ENCODE assay signal across 8 cellular contexts in the genomic region with DNA sequence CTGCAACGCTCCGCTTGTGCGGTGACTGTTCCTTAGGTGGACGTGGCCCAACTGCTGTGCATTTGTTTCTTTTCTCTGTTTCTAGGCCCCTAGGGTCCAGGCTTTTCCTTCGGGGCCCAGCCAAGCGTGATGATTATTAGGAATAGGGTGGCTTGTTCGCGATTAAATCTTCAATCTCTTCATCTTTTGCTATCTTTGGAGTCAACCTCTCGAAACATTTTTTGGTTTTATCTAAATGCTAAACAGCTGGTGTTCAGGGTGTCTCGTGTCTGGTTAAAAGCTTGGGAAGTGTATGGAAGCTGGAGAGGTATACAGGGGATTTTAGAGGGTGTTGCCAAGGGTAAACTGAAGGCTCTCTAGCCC. TPM values are rescaled to one million over a fixed set of nuclear protein-coding genes. Genes with fewer than 3 reads are reported as not detected.
DNase-seq lines count a peak whose midpoint lies in the region; ATAC-seq, FAIRE-seq and TF ChIP-seq lines count a peak whose summit lies in the region.
"Had no signal": no experiment of that assay in that cellular context is flagged by ENCODE, and none has a peak within 500 bp of the region (broad histone marks: within the 10 kb centered on the region; RNA-seq: fewer than 3 reads in every experiment).

No MANE protein-coding gene starts in this region.

- TF ChIP-seq CTCF in H1 (IDR thresholded peaks at IDR 0.05; ENCODE audit: control extremely low read depth in 1 of 3, insufficient read depth in 1 of 3, low read depth in 1 of 3, low read length in 3 of 3) (no peak), ovary (IDR thresholded peaks at IDR 0.05) (no peak)

- H3K23me2 ChIP-seq in H1 (ENCODE audit: low read depth, low read length): peaks cover 17% of the 10 kb centered on the region

- 6% methylated on average over 10 of the region's 10 CpGs; no CpG with 5 or more reads in 1 of the 2 experiments for WGBS in H1 (ENCODE audit: extremely low coverage in 1 of 2, insufficient coverage in 1 of 2, insufficient read length in 1 of 2, insufficient replicate concordance in 2 of 2, low coverage in 1 of 2, low lambda C conversion rate in 2 of 2, missing lambda C conversion rate in 1 of 2), 2 experiments
- WGBS in ovary, 3 donors: 4 to 8% (median 5%) methylated on average over 10 of the region's 10 CpGs

- H4K91ac ChIP-seq in H1 (replicated peaks; ENCODE audit: insufficient read length, low read length): peak overlapping the region; percentile 68

- H4K8ac ChIP-seq in H1 (ENCODE audit: extremely low read depth, insufficient read depth, low read length): no peak overlapping the region

- no peak overlapping the region for H3K14ac ChIP-seq in H1 (ENCODE audit: insufficient read length)

- H3K79me2 ChIP-seq in H1 (ENCODE audit: control insufficient read depth in 1 of 2, insufficient read depth in 2 of 2, low read length in 2 of 2): no peaks in the 10 kb centered on the region

- no peaks in the 10 kb centered on the region for H3K36me3 ChIP-seq in H1 (ENCODE audit: control insufficient read depth in 2 of 4, insufficient read depth in 4 of 4, low read length in 3 of 4)
- no peaks in the 10 kb centered on the region for H3K36me3 ChIP-seq in ovary

- H3K18ac ChIP-seq in H1 (ENCODE audit: extremely low read depth, low read length): peak overlapping the region; percentile 92; the same call in 1 of the 2 replicates

- no peak overlapping the region for H4K5ac ChIP-seq in H1 (ENCODE audit: insufficient read length, low read depth, low read length)

- DNase-seq in G401 (ENCODE audit: low spot score) (peak; percentile 14), NCI-H1694 (lab: John Stamatoyannopoulos, UW) (peak; percentile 38), H1 (ENCODE audit: low read depth in 1 of 2, low spot score in 2 of 2) (no peak), ovary (no peak), midbrain (lab: John Stamatoyannopoulos, UW) (no peak), medulla oblongata (ENCODE audit: extremely low spot score) (no peak)
- DNase-seq: activated CD4-positive, alpha-beta T cell treated with anti-CD3 and anti-CD28 coated beads for 1 hour had no signal

- H2BK120ac ChIP-seq in H1 (replicated peaks; ENCODE audit: low read depth, low read length): no peak overlapping the region

- no peaks in the 10 kb centered on the region for H3K79me1 ChIP-seq in H1 (ENCODE audit: low read depth, low read length)

- H3K9ac ChIP-seq in H1 (replicated peaks in 1 of 4; ENCODE audit: extremely low read depth in 1 of 4, low read depth in 3 of 4, low read length in 3 of 4): no peak overlapping the region

- no peaks in the 10 kb centered on the region for H3K9me3 ChIP-seq in H1 (ENCODE audit: insufficient read depth in 2 of 2, low read depth in 1 of 2, low read length in 1 of 2)
- H3K9me3 ChIP-seq in ovary: no peaks in the 10 kb centered on the region

- H4K20me1 ChIP-seq in H1 (replicated peaks in 1 of 2; ENCODE audit: control insufficient read depth in 1 of 2, insufficient read depth in 2 of 2, low read length in 2 of 2): no peaks in the 10 kb centered on the region

- no peak overlapping the region for H3K27ac ChIP-seq in H1 (ENCODE audit: low read depth, low read length)
- no peak overlapping the region for H3K27ac ChIP-seq in ovary

- POLR2A ChIA-PET in H1 (lab: Charles Lee; ENCODE audit: partially characterized antibody): interaction anchor here (1.1 kb wide), 1 partner anchor 79 kb away, joined by 3 read pairs; no protein-coding TSS in a partner anchor

- no peak overlapping the region for H2BK20ac ChIP-seq in H1 (ENCODE audit: low read length)

- ATAC-seq in GM18861 (IDR thresholded peaks at IDR 0.05; ENCODE audit: unreplicated experiment): no peak

- H3K4ac ChIP-seq in H1 (replicated peaks; ENCODE audit: insufficient read length, low read depth, low read length): no peak overlapping the region

- H3K27me3 ChIP-seq in H1 (replicated peaks in 1 of 4; ENCODE audit: control insufficient read depth in 3 of 4, extremely low read depth in 1 of 4, insufficient read depth in 3 of 4, low read length in 3 of 4): peaks cover 2 to 34% (median 19%) of the 10 kb centered on the region in 4 experiments
- no peaks in the 10 kb centered on the region for H3K27me3 ChIP-seq in ovary

- H3K4me2 ChIP-seq in H1 (ENCODE audit: insufficient read depth in 1 of 2, low read depth in 2 of 2, low read length in 2 of 2): peak overlapping the region; percentile 91 to 94

- CTCF ChIA-PET in H1 (lab: Charles Lee; ENCODE audit: partially characterized antibody): interaction anchor here (0.7 to 1.4 kb wide), 3 partner anchors 58 to 273 kb away, joined by 3 read pairs; no protein-coding TSS in a partner anchor

- H2AK5ac ChIP-seq in H1 (ENCODE audit: low read depth, low read length): no peak overlapping the region

- in situ Hi-C loops in G401 (cut with HindIII; ENCODE audit: low sequenced_read_pairs): no loop called here

- H2BK15ac ChIP-seq in H1 (ENCODE audit: low read length): no peak overlapping the region

- H3K4me1 ChIP-seq in H1 (replicated peaks in 1 of 4; ENCODE audit: control insufficient read depth in 3 of 4, insufficient read depth in 4 of 4, low read length in 3 of 4) (peaks cover 0 to 10% (median 4%) of the 10 kb centered on the region in 4 experiments; a peak in 3 of 7 replicates), ovary (ENCODE audit: insufficient read depth) (peaks cover 4% of the 10 kb centered on the region)

- peak overlapping the region; percentile 58 to 82 (median 60) for H3K4me3 ChIP-seq in H1 (ENCODE audit: extremely low read depth in 1 of 4, insufficient read depth in 2 of 4, low read depth in 3 of 4, low read length in 4 of 4)
- H3K4me3 ChIP-seq in ovary: peak overlapping the region; percentile 40

- H3K23ac ChIP-seq in H1 (ENCODE audit: insufficient read length): no peak overlapping the region

- intact Hi-C loops in ovary (cut with DNase I): no loop called here

- TF ChIP-seq RAD21 in H1 (IDR thresholded peaks at IDR 0.05 in 1 of 2, conservative IDR thresholded peaks at IDR 0.05 in 1 of 2; ENCODE audit: low read depth in 2 of 2, low read length in 2 of 2): no peak

- TF ChIP-seq POLR2A in H1 (IDR thresholded peaks at IDR 0.05; ENCODE audit: control extremely low read depth in 1 of 2, low read depth in 2 of 2, low read length in 2 of 2) (no peak), ovary (IDR thresholded peaks at IDR 0.05) (no peak)

- no peak overlapping the region for H3K56ac ChIP-seq in H1 (replicated peaks; ENCODE audit: insufficient read length, low read depth, low read length)

- TF ChIP-seq EP300 in H1 (IDR thresholded peaks at IDR 0.05; ENCODE audit: borderline replicate concordance in 1 of 2, low read depth in 2 of 2, low read length in 2 of 2) (no peak), ovary (IDR thresholded peaks at IDR 0.05) (no peak)

- no peak for FAIRE-seq in H1 (lab: Jason Lieb, UNC)

- H2AFZ ChIP-seq in H1 (ENCODE audit: low read length): peak overlapping the region; percentile 69

- no peak overlapping the region for H2BK12ac ChIP-seq in H1 (ENCODE audit: low read depth, low read length)

- no peak overlapping the region for H2BK5ac ChIP-seq in H1 (ENCODE audit: low read depth, low read length)

TF ChIP-seq in H1, 55 proteins besides CTCF, POLR2A, EP300 and RAD21:
- TF ChIP-seq TEAD4 (IDR thresholded peaks at IDR 0.05; ENCODE audit: low read depth, low read length) (no peak), BCL11A (IDR thresholded peaks at IDR 0.05; ENCODE audit: low read depth in 2 of 2, low read length in 2 of 2) (no peak), NRF1 (IDR thresholded peaks at IDR 0.05; ENCODE audit: low read depth, low read length) (no peak), HDAC2 (IDR thresholded peaks at IDR 0.05; ENCODE audit: borderline replicate concordance in 1 of 2, low read depth in 2 of 2, low read length in 2 of 2) (no peak), SRF (IDR thresholded peaks at IDR 0.05; ENCODE audit: low read depth, low read length) (no peak), EZH2 (IDR thresholded peaks at IDR 0.05; ENCODE audit: low read depth, low read length, severe bottlenecking) (peak; percentile 35)
TF ChIP-seq in H1: peak in this region for 1.

RNA-seq across cellular contexts. Expression of gene PLD5, which starts 0.8 kb away (rescaled TPM):
- total RNA-seq in G401 (2014; rRNA removed; shearing (Covaris generic)): 0.20 TPM in 1 of 2 replicates, not detected in the other
- 7.5 and 8.5 TPM in 2 replicates for total RNA-seq in H1 (2021; fragmentation: NEBNext Ultra II Directional; extraction: Animal tissue kit (Norgen Biotek cat#: 25700))
- polyA plus RNA-seq in H1 (2011; rRNA removed) (0.66 and 0.86 TPM in 2 replicates), ovary (1 to 10 TPM in 1 of 2 donors, under 1 TPM in 1; 0.44 to 6.2 TPM)
- polyA plus RNA-seq in H1 (2011; cell fraction: cytosol; rRNA removed): 1.1 TPM
- polyA plus RNA-seq in H1 (2011; cell fraction: nucleus; rRNA removed): 2.1 TPM
- 1.5 to 3.5 TPM (median 2.5 TPM) in 4 replicates for polyA plus RNA-seq in H1 (2012, experiment 1 of 2)
- 0.91 TPM for polyA plus RNA-seq in H1 (2012, experiment 2 of 2)
- polyA plus RNA-seq in H1 (2013, experiment 1 of 2): 2.6 TPM
- 3.7 TPM for polyA plus RNA-seq in H1 (2013, experiment 2 of 2)
- 2.2 and 2.8 TPM in 2 replicates for polyA minus RNA-seq in H1 (2011; rRNA and poly(A)+ RNA removed)
- 2.1 TPM for polyA minus RNA-seq in H1 (2011; cell fraction: cytosol; rRNA and poly(A)+ RNA removed)
- 7.5 TPM for polyA minus RNA-seq in H1 (2011; cell fraction: nucleus; rRNA and poly(A)+ RNA removed)
- 1 to 10 TPM in 5 of 7 donors, under 1 TPM in 2; 0.35 to 3.6 (median 1.1) TPM for total RNA-seq in ovary

Comparison
In these comparisons a context has a peak if more than half of its experiments do, and no peak if none do; other contexts are left out.
1. DNase-seq: peak in G401 (single experiment) and NCI-H1694 (single experiment); none in H1 (0 of 2), ovary (0 of 5), midbrain (single experiment) and medulla oblongata (single experiment).